In genomic region chr3:111846717-111847116, GRCh38 we compare ENCODE assay signal across 16 cellular contexts. TPM values are rescaled to one million over a fixed set of nuclear protein-coding genes. Genes with fewer than 3 reads are reported as not detected.
DNase-seq lines count a peak whose midpoint lies in the region; ATAC-seq and TF ChIP-seq lines count a peak whose summit lies in the region.
"Had no signal": no experiment of that assay in that cellular context is flagged by ENCODE, and none has a peak within 500 bp of the region (broad histone marks: within the 10 kb centered on the region; RNA-seq: fewer than 3 reads in every experiment).

No MANE protein-coding gene starts in this region.

- peaks cover 7% of the 10 kb centered on the region for H3K27me3 Mint-ChIP-seq in activated CD4-positive, alpha-beta T cell treated with anti-CD3 and anti-CD28 coated beads for 36 hours

- no peak overlapping the region for H3K27ac Mint-ChIP-seq in activated CD4-positive, alpha-beta T cell treated with anti-CD3 and anti-CD28 coated beads for 36 hours
- H3K27ac Mint-ChIP-seq: activated T-helper 2 cell treated with anti-CD3 and anti-CD28 coated beads, Interferon-gamma antibody, Interleukin-2, Interleukin-4, amounts not matched to agents 10 μg/mL and 5 μg/mL and 100 μg/mL, durations not matched to agents 14 hours and 24 hours and 36 hours; naive B cell had no signal

- H3K27ac ChIP-seq in HCT116 (ENCODE audit: low read depth, low read length) (peak overlapping the region; percentile 17; the same call in 1 of the 2 replicates), body of pancreas (no peak overlapping the region)
- H3K27ac ChIP-seq: SK-N-MC had no signal

- no peaks in the 10 kb centered on the region for H4K20me1 ChIP-seq in HCT116 (ENCODE audit: insufficient read depth)

- TF ChIP-seq POLR2A in HCT116 (IDR thresholded peaks at IDR 0.05; ENCODE audit: borderline replicate concordance, extremely low read depth, insufficient read depth, insufficient read length) (no peak), body of pancreas (IDR thresholded peaks at IDR 0.05) (no peak)

- no TSS peak for BruUV-seq in HCT116 (replicated peaks; lab: Mats Ljungman, UMichigan)

- peaks cover 7% of the 10 kb centered on the region for H3K4me1 Mint-ChIP-seq in activated CD4-positive, alpha-beta T cell treated with anti-CD3 and anti-CD28 coated beads for 36 hours

- WGBS in body of pancreas, 2 donors, result 18 to 22% methylated on average over 2 of the region's 2 CpGs

- H3K9ac ChIP-seq in HCT116 (ENCODE audit: low read length), result no peak overlapping the region; the same call in 1 of the 2 replicates

- RAD21 ChIA-PET in HCT116 (lab: Charles Lee; ENCODE audit: low non-redundant PET in 1 of 2, low total read pairs in 2 of 2, uncharacterized antibody in 2 of 2, unreplicated experiment in 2 of 2), result interaction anchor here (0.6 to 0.8 kb wide), 2 partner anchors 14 to 108 kb away, joined by 3 to 4 read pairs; no protein-coding TSS in a partner anchor

- H3K9me2 ChIP-seq in HCT116 (ENCODE audit: insufficient read depth), result no peaks in the 10 kb centered on the region

- H3K4me2 ChIP-seq in HCT116 (ENCODE audit: low read length), result peak overlapping the region; percentile 46

- POLR2A ChIA-PET in HCT116 (lab: Charles Lee), result interaction anchor here (0.8 to 1.8 kb wide), 5 partner anchors 12 to 107 kb away, joined by 3 to 6 read pairs (median 4); no protein-coding TSS in a partner anchor
- POLR2A ChIA-PET in activated CD4-positive, alpha-beta T cell treated with anti-CD3 and anti-CD28 coated beads for 36 hours (lab: Charles Lee), result no interaction called here

- peak; percentile 74 for DNase-seq in A172 (ENCODE audit: low spot score)
- no peak for DNase-seq in HCT116 (ENCODE audit: low read depth, low spot score)
- DNase-seq in body of pancreas, result no peak
- DNase-seq in hepatic stellate cell (ENCODE audit: low spot score), result peak; percentile 52
- no peak for DNase-seq in NCI-H2227 (lab: John Stamatoyannopoulos, UW; ENCODE audit: unreplicated experiment)
- no peak for DNase-seq in activated CD4-positive, alpha-beta T cell treated with anti-CD3 and anti-CD28 coated beads for 36 hours
- DNase-seq in NCI-H1105 (lab: John Stamatoyannopoulos, UW), result no peak
- DNase-seq in OCI-M1 (lab: John Stamatoyannopoulos, UW), result no peak
- DNase-seq: activated CD4-positive, alpha-beta T cell treated with anti-CD3 and anti-CD28 coated beads, Interleukin-2, amount 50 U/mL, for 1 hour; DMS79 treated with DMSO at 0.1 percent for 48 hours; naive B cell; NCI-H1417 treated with DMSO at 0.1 percent for 48 hours; NCI-H774; small intestine had no signal

- TF ChIP-seq CTCF in HCT116 (IDR thresholded peaks at IDR 0.05 in 2 of 3, conservative IDR thresholded peaks at IDR 0.05 in 1 of 3; ENCODE audit: borderline replicate concordance in 1 of 3, insufficient read depth in 1 of 3, low read depth in 2 of 3, low read length in 2 of 3) (no peak), body of pancreas (IDR thresholded peaks at IDR 0.05) (no peak)

- intact Hi-C loops in HCT116 (cut with micrococcal nuclease) (no loop called here), body of pancreas (cut with DNase I) (no loop called here)
- intact Hi-C loops in activated CD4-positive, alpha-beta T cell treated with anti-CD3 and anti-CD28 coated beads for 36 hours (cut with DNase I, micrococcal nuclease), result no loop called here

- ATAC-seq in HCT116 (no peak), body of pancreas (peak; percentile 59)
- no peak for ATAC-seq in activated CD4-positive, alpha-beta T cell treated with anti-CD3 and anti-CD28 coated beads for 36 hours

- no peak overlapping the region for H3K4me3 Mint-ChIP-seq in activated CD4-positive, alpha-beta T cell treated with anti-CD3 and anti-CD28 coated beads for 36 hours
- H3K4me3 Mint-ChIP-seq: naive B cell had no signal

- TF ChIP-seq RAD21 in HCT116 (IDR thresholded peaks at IDR 0.05; ENCODE audit: low read depth), result no peak

- H3K9me3 ChIP-seq in HCT116 (ENCODE audit: control insufficient read depth in 1 of 2, insufficient read depth in 1 of 2, low read depth in 1 of 2, low read length in 2 of 2) (no peaks in the 10 kb centered on the region), body of pancreas (no peaks in the 10 kb centered on the region)

- H3K27me3 ChIP-seq in HCT116 (ENCODE audit: insufficient read depth, low read length) (no peaks in the 10 kb centered on the region), body of pancreas (no peaks in the 10 kb centered on the region)

- no peaks in the 10 kb centered on the region for H3K9me3 Mint-ChIP-seq in activated CD4-positive, alpha-beta T cell treated with anti-CD3 and anti-CD28 coated beads for 36 hours (ENCODE audit: low read depth)
- H3K9me3 Mint-ChIP-seq: activated T-helper 2 cell treated with anti-CD3 and anti-CD28 coated beads, Interferon-gamma antibody, Interleukin-2, Interleukin-4, amounts not matched to agents 10 μg/mL and 5 μg/mL and 100 μg/mL, durations not matched to agents 14 hours and 24 hours and 36 hours; naive B cell had no signal

- CTCF ChIA-PET in HCT116 (lab: Charles Lee), result interaction anchor here (1.2 kb wide), 1 partner anchor 167 kb away, joined by 3 read pairs; no protein-coding TSS in a partner anchor
- CTCF ChIA-PET in activated CD4-positive, alpha-beta T cell treated with anti-CD3 and anti-CD28 coated beads for 36 hours (lab: Charles Lee), result no interaction called here

- H3K4me1 ChIP-seq in HCT116 (ENCODE audit: control insufficient read depth in 1 of 2, insufficient read depth in 2 of 2, low read length in 2 of 2) (peaks cover 55 to 61% of the 10 kb centered on the region in 2 experiments), body of pancreas (no peaks in the 10 kb centered on the region)

- no peaks in the 10 kb centered on the region for H3K36me3 Mint-ChIP-seq in activated CD4-positive, alpha-beta T cell treated with anti-CD3 and anti-CD28 coated beads for 36 hours (ENCODE audit: low read depth)
- H3K36me3 Mint-ChIP-seq: naive B cell had no signal

- H3K4me3 ChIP-seq in HCT116 (replicated peaks in 1 of 2; ENCODE audit: low read depth in 1 of 2, low read length in 2 of 2), result no peak overlapping the region
- H3K4me3 ChIP-seq in body of pancreas, result no peak overlapping the region
- H3K4me3 ChIP-seq: SK-N-MC had no signal

- H2AFZ ChIP-seq in HCT116 (ENCODE audit: low read depth, low read length, poor library complexity, severe bottlenecking), result peak overlapping the region; percentile 59

- no peaks in the 10 kb centered on the region for H3K79me2 ChIP-seq in HCT116 (ENCODE audit: insufficient read depth, low read length)

- H3K36me3 ChIP-seq in HCT116 (ENCODE audit: control insufficient read depth in 1 of 2, insufficient read depth in 2 of 2, low read length in 2 of 2), result no peaks in the 10 kb centered on the region
- no peaks in the 10 kb centered on the region for H3K36me3 ChIP-seq in body of pancreas (replicated peaks in 1 of 2; ENCODE audit: insufficient read depth in 1 of 2, low read depth in 2 of 2)

TF ChIP-seq in HCT116, 20 proteins besides CTCF, POLR2A, EP300 and RAD21 (continues in another document):
- TF ChIP-seq SP1 (IDR thresholded peaks at IDR 0.05; ENCODE audit: low read depth), result peak; percentile 52
- TF ChIP-seq EZH2 (IDR thresholded peaks at IDR 0.05), result no peak
- peak; percentile 48; the same call in 1 of the 2 replicates for TF ChIP-seq MAX (IDR thresholded peaks at IDR 0.05)
- no peak for TF ChIP-seq ZNF274 (IDR thresholded peaks at IDR 0.05; ENCODE audit: low read depth, low read length)
- no peak for TF ChIP-seq ATF3 (IDR thresholded peaks at IDR 0.05)
- no peak for TF ChIP-seq REST (IDR thresholded peaks at IDR 0.05; ENCODE audit: low read depth)
- TF ChIP-seq YY1 (IDR thresholded peaks at IDR 0.05; ENCODE audit: extremely low read depth, insufficient replicate concordance, low read depth, low read length), result no peak
- TF ChIP-seq ELF1 (IDR thresholded peaks at IDR 0.05; ENCODE audit: borderline replicate concordance, low read depth), result no peak
- no peak for TF ChIP-seq SRF (IDR thresholded peaks at IDR 0.05; ENCODE audit: low read depth)

RNA-seq across cellular contexts. Expression of gene PHLDB2, which starts 12.3 kb away (rescaled TPM):
- total RNA-seq in A172 (2014; rRNA removed; shearing (Covaris generic)), result 99.5 and 115 TPM in 2 replicates
- 143 TPM for total RNA-seq in HCT116 (2021; ENCODE audit: unreplicated experiment)
- polyA plus RNA-seq in HCT116 (2012), result 37.9 and 46.8 TPM in 2 replicates
- total RNA-seq in body of pancreas, result 10 to 100 TPM; 25.9 to 26.4 TPM
- under 1 TPM; 0.75 to 0.81 TPM for total RNA-seq in activated CD4-positive, alpha-beta T cell treated with anti-CD3 and anti-CD28 coated beads for 36 hours

Comparison
In these comparisons a context has a peak if more than half of its experiments do, and no peak if none do; other contexts are left out.
1. DNase-seq: peak in A172 (single experiment) and hepatic stellate cell (single experiment); none in HCT116 (single experiment), body of pancreas (0 of 4), NCI-H2227 (single experiment), activated CD4-positive, alpha-beta T cell treated with anti-CD3 and anti-CD28 coated beads for 36 hours (single experiment), NCI-H1105 (single experiment) and OCI-M1 (single experiment).
2. RNA of gene PHLDB2, which starts 12.3 kb away (total RNA-seq): 143 TPM in HCT116 (single experiment), 99.5 to 115 TPM in A172 and 25.9 to 26.4 TPM in body of pancreas; 0.75 to 0.81 TPM in activated CD4-positive, alpha-beta T cell treated with anti-CD3 and anti-CD28 coated beads for 36 hours; every median in the first group is over 10 times any median in the second.